In the genomic region with DNA sequence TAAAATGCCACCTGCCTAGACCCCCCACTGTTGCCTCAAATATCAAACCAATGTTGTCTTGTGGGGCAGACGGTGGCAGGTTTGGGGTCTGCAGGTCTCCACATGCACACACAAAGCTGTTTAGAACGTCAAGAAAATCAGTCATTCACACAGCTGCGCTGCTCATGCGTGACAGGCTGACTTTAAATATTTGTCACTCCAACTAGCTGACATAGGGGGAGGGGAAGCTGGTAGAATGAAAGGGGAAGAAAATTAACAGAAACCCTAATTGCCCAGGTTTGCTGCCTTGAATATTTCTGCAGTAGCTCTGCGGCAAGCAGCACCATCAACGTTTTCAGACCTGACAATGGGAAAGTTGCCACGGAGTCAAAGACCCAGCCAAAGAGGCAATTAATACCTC, we compare ENCODE assay signal across 11 cellular contexts.
DNase-seq lines count a peak whose midpoint lies in the region; ATAC-seq and TF ChIP-seq lines count a peak whose summit lies in the region.
"Had no signal": no experiment of that assay in that cellular context is flagged by ENCODE, and none has a peak within 500 bp of the region (broad histone marks: within the 10 kb centered on the region; RNA-seq: fewer than 3 reads in every experiment).

No MANE protein-coding gene starts in this region.

- peak overlapping the region; percentile 97 for H3K4me2 ChIP-seq in SU-DHL-6 (ENCODE audit: low read depth, low read length, poor library complexity, severe bottlenecking)

- H3K9me2 ChIP-seq in SU-DHL-6 (replicated peaks; ENCODE audit: insufficient read depth, low read length) = no peaks in the 10 kb centered on the region

- peak overlapping the region; percentile 39 for H2AFZ ChIP-seq in SU-DHL-6 (ENCODE audit: low read depth, low read length, severe bottlenecking)

- H3K27ac Mint-ChIP-seq in activated CD4-positive, alpha-beta T cell treated with anti-CD3 and anti-CD28 coated beads, Interleukin-2, amount 10 ng/mL, durations not matched to agents 7 days and 5 days = no peak overlapping the region
- H3K27ac Mint-ChIP-seq: activated CD8-positive, alpha-beta T cell treated with anti-CD3 and anti-CD28 coated beads for 36 hours had no signal

- CTCF ChIA-PET in activated CD4-positive, alpha-beta T cell treated with anti-CD3 and anti-CD28 coated beads, Interleukin-2, amount 10 ng/mL, durations not matched to agents 7 days and 5 days (lab: Charles Lee) = no interaction called here

- no peaks in the 10 kb centered on the region for H3K9me3 ChIP-seq in SU-DHL-6 (ENCODE audit: insufficient read depth, low read length)

- no peaks in the 10 kb centered on the region for H3K36me3 ChIP-seq in SU-DHL-6 (ENCODE audit: low read length)
- H3K36me3 ChIP-seq: cardiac muscle cell had no signal

- TF ChIP-seq EP300 in Ishikawa (IDR thresholded peaks at IDR 0.05; ENCODE audit: borderline replicate concordance) = peak; percentile 15; the same call in 1 of the 2 replicates

- peaks cover 54% of the 10 kb centered on the region for H3K27me3 Mint-ChIP-seq in activated CD4-positive, alpha-beta T cell treated with anti-CD3 and anti-CD28 coated beads, Interleukin-2, amount 10 ng/mL, durations not matched to agents 7 days and 5 days

- peak overlapping the region; percentile 98 for H3K27ac ChIP-seq in SU-DHL-6 (ENCODE audit: low read depth, low read length)
- H3K27ac ChIP-seq: cardiac muscle cell had no signal

- H3K27me3 ChIP-seq in SU-DHL-6 (ENCODE audit: low read length) = no peaks in the 10 kb centered on the region

- H3F3A ChIP-seq in SU-DHL-6 (ENCODE audit: insufficient read depth) = peaks cover 36% of the 10 kb centered on the region

- TF ChIP-seq CTCF in GM10266 (IDR thresholded peaks at IDR 0.05; ENCODE audit: control insufficient read depth, insufficient read depth, low read depth, missing control alignments) (no peak), SU-DHL-6 (IDR thresholded peaks at IDR 0.05; ENCODE audit: insufficient read depth, low read length, poor library complexity, severe bottlenecking) (no peak)

- H3K36me3 Mint-ChIP-seq in activated CD4-positive, alpha-beta T cell treated with anti-CD3 and anti-CD28 coated beads, Interleukin-2, amount 10 ng/mL, durations not matched to agents 7 days and 5 days (ENCODE audit: low read depth) = no peaks in the 10 kb centered on the region

- POLR2A ChIA-PET in activated CD4-positive, alpha-beta T cell treated with anti-CD3 and anti-CD28 coated beads, Interleukin-2, amount 10 ng/mL, durations not matched to agents 7 days and 5 days (lab: Charles Lee) = no interaction called here

- peak overlapping the region; percentile 48 for H3K4me3 ChIP-seq in SU-DHL-6 (ENCODE audit: insufficient read depth, low read length, poor library complexity, severe bottlenecking)
- H3K4me3 ChIP-seq: cardiac muscle cell had no signal

- H3K79me2 ChIP-seq in SU-DHL-6 (ENCODE audit: insufficient read depth, low read length) = no peaks in the 10 kb centered on the region

- no peak overlapping the region for H3K4me3 Mint-ChIP-seq in activated CD4-positive, alpha-beta T cell treated with anti-CD3 and anti-CD28 coated beads, Interleukin-2, amount 10 ng/mL, durations not matched to agents 7 days and 5 days
- H3K4me3 Mint-ChIP-seq: activated CD8-positive, alpha-beta T cell treated with anti-CD3 and anti-CD28 coated beads for 36 hours had no signal

- peak; percentile 56 for DNase-seq in GM10266 (ENCODE audit: extremely low spot score)
- DNase-seq in left lobe of liver (ENCODE audit: low spot score) = no peak
- no peak for DNase-seq in activated CD4-positive, alpha-beta T cell treated with anti-CD3 and anti-CD28 coated beads, Interleukin-2, amount 10 ng/mL, durations not matched to agents 7 days and 5 days
- DNase-seq in iPS-NIHi7 (ENCODE audit: extremely low spot score) = no peak
- DNase-seq: activated CD8-positive, alpha-beta T cell treated with anti-CD3 and anti-CD28 coated beads for 36 hours had no signal

- peak overlapping the region; percentile 62 for H3K9ac ChIP-seq in SU-DHL-6 (ENCODE audit: low read length)

- H3K4me1 Mint-ChIP-seq in activated CD4-positive, alpha-beta T cell treated with anti-CD3 and anti-CD28 coated beads, Interleukin-2, amount 10 ng/mL, durations not matched to agents 7 days and 5 days = peaks cover 7% of the 10 kb centered on the region

- H4K20me1 ChIP-seq in SU-DHL-6 (ENCODE audit: low read depth, low read length) = no peaks in the 10 kb centered on the region

- no peaks in the 10 kb centered on the region for H3K9me3 Mint-ChIP-seq in activated CD4-positive, alpha-beta T cell treated with anti-CD3 and anti-CD28 coated beads, Interleukin-2, amount 10 ng/mL, durations not matched to agents 7 days and 5 days
- H3K9me3 Mint-ChIP-seq: activated CD8-positive, alpha-beta T cell treated with anti-CD3 and anti-CD28 coated beads for 36 hours had no signal

- no peak for TF ChIP-seq RAD21 in Ishikawa (IDR thresholded peaks at IDR 0.05; ENCODE audit: low read depth)

- peak; percentile 58 for ATAC-seq in GM21423 (IDR thresholded peaks at IDR 0.05; ENCODE audit: unreplicated experiment)
- no peak for ATAC-seq in left lobe of liver
- ATAC-seq in GM19023 (IDR thresholded peaks at IDR 0.05; ENCODE audit: unreplicated experiment) = no peak
- ATAC-seq: activated CD8-positive, alpha-beta T cell treated with anti-CD3 and anti-CD28 coated beads for 36 hours; Panc1 had no signal

TF ChIP-seq in Ishikawa, 13 proteins besides CTCF, POLR2A, EP300 and RAD21:
- TF ChIP-seq, protein P1, sequence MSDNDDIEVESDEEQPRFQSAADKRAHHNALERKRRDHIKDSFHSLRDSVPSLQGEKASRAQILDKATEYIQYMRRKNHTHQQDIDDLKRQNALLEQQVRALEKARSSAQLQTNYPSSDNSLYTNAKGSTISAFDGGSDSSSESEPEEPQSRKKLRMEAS (IDR thresholded peaks at IDR 0.05) = no peak
- TF ChIP-seq FOXM1 (IDR thresholded peaks at IDR 0.05; ENCODE audit: borderline replicate concordance, low read depth) = no peak
- no peak for TF ChIP-seq EGR1 (IDR thresholded peaks at IDR 0.05)
- no peak for TF ChIP-seq CREB1 (IDR thresholded peaks at IDR 0.05; ENCODE audit: low read depth)
- no peak for TF ChIP-seq YY1 (IDR thresholded peaks at IDR 0.05; ENCODE audit: low read depth)
- TF ChIP-seq, protein P2, sequence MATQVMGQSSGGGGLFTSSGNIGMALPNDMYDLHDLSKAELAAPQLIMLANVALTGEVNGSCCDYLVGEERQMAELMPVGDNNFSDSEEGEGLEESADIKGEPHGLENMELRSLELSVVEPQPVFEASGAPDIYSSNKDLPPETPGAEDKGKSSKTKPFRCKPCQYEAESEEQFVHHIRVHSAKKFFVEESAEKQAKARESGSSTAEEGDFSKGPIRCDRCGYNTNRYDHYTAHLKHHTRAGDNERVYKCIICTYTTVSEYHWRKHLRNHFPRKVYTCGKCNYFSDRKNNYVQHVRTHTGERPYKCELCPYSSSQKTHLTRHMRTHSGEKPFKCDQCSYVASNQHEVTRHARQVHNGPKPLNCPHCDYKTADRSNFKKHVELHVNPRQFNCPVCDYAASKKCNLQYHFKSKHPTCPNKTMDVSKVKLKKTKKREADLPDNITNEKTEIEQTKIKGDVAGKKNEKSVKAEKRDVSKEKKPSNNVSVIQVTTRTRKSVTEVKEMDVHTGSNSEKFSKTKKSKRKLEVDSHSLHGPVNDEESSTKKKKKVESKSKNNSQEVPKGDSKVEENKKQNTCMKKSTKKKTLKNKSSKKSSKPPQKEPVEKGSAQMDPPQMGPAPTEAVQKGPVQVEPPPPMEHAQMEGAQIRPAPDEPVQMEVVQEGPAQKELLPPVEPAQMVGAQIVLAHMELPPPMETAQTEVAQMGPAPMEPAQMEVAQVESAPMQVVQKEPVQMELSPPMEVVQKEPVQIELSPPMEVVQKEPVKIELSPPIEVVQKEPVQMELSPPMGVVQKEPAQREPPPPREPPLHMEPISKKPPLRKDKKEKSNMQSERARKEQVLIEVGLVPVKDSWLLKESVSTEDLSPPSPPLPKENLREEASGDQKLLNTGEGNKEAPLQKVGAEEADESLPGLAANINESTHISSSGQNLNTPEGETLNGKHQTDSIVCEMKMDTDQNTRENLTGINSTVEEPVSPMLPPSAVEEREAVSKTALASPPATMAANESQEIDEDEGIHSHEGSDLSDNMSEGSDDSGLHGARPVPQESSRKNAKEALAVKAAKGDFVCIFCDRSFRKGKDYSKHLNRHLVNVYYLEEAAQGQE (IDR thresholded peaks at IDR 0.05; ENCODE audit: low read depth) = no peak
- no peak for TF ChIP-seq ZBTB7A (IDR thresholded peaks at IDR 0.05; ENCODE audit: low read depth)
- no peak; the same call in 1 of the 2 replicates for TF ChIP-seq TEAD4 (IDR thresholded peaks at IDR 0.05)
- no peak for TF ChIP-seq CEBPB (IDR thresholded peaks at IDR 0.05)
- TF ChIP-seq, protein P3, sequence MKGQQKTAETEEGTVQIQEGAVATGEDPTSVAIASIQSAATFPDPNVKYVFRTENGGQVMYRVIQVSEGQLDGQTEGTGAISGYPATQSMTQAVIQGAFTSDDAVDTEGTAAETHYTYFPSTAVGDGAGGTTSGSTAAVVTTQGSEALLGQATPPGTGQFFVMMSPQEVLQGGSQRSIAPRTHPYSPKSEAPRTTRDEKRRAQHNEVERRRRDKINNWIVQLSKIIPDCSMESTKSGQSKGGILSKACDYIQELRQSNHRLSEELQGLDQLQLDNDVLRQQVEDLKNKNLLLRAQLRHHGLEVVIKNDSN (IDR thresholded peaks at IDR 0.05) = no peak
- no peak for TF ChIP-seq NFIC (IDR thresholded peaks at IDR 0.05)
- TF ChIP-seq TAF1 (IDR thresholded peaks at IDR 0.05; ENCODE audit: low read depth) = no peak
- no peak for TF ChIP-seq TCF12 (IDR thresholded peaks at IDR 0.05; ENCODE audit: low read depth)
